In genomic region chrX:29926056-29926455, GRCh38 we compare ENCODE assay signal across 28 cellular contexts.
"Had no signal": no experiment of that assay in that cellular context is flagged by ENCODE, and none has a peak within 500 bp of the region (broad histone marks: within the 10 kb centered on the region; RNA-seq: fewer than 3 reads in every experiment).

No MANE protein-coding gene starts in this region.

- H3K27me3 ChIP-seq: esophagus muscularis mucosa, foreskin keratinocyte, gastroesophageal sphincter, left lung, sigmoid colon, tibial nerve, upper lobe of left lung had no signal

- FAIRE-seq: islet of Langerhans, urothelium cell line had no signal

- H3K4me1 ChIP-seq: esophagus muscularis mucosa, foreskin keratinocyte, gastroesophageal sphincter, heart right ventricle, left lung, prostate gland, sigmoid colon, tibial nerve, upper lobe of left lung had no signal

- H3K27ac ChIP-seq: dorsolateral prefrontal cortex, epithelial cell of prostate, esophagus muscularis mucosa, foreskin keratinocyte, gastroesophageal sphincter, heart right ventricle, left lung, prostate gland, sigmoid colon, thoracic aorta, tibial nerve, upper lobe of left lung had no signal

- H3K9me3 ChIP-seq: esophagus muscularis mucosa, gastroesophageal sphincter, heart right ventricle, left lung, prostate gland, sigmoid colon, thoracic aorta, tibial nerve, upper lobe of left lung had no signal

- H3K36me3 ChIP-seq: esophagus muscularis mucosa, gastroesophageal sphincter, heart right ventricle, left lung, prostate gland, sigmoid colon, thoracic aorta, tibial nerve, upper lobe of left lung had no signal

- DNase-seq: cerebellar nuclear complex; dorsolateral prefrontal cortex; effector CD8-positive, alpha-beta T cell; endodermal cell; foreskin keratinocyte; glutamatergic neuron; heart right ventricle; hippocampal formation; left cardiac atrium; left lung; mesendoderm; midbrain; naive thymus-derived CD4-positive, alpha-beta T cell; nephron progenitor cell; nucleus accumbens; right cardiac atrium; sigmoid colon; stimulated activated CD4-positive, alpha-beta T cell treated with anti-CD3 and anti-CD28 coated beads, Interleukin-2, amount 100 ng/mL, for 24 hours; stimulated activated CD4-positive, alpha-beta T cell treated with anti-CD3 and anti-CD28 coated beads, Interleukin-4, amount 100 ng/mL, for 24 hours; upper lobe of left lung had no signal

- H3K4me3 ChIP-seq: dorsolateral prefrontal cortex, esophagus muscularis mucosa, gastroesophageal sphincter, heart right ventricle, left lung, prostate gland, sigmoid colon, thoracic aorta, tibial nerve, upper lobe of left lung had no signal
